Comparison of ENCODE assay signal across 1 cellular context in the genomic region with DNA sequence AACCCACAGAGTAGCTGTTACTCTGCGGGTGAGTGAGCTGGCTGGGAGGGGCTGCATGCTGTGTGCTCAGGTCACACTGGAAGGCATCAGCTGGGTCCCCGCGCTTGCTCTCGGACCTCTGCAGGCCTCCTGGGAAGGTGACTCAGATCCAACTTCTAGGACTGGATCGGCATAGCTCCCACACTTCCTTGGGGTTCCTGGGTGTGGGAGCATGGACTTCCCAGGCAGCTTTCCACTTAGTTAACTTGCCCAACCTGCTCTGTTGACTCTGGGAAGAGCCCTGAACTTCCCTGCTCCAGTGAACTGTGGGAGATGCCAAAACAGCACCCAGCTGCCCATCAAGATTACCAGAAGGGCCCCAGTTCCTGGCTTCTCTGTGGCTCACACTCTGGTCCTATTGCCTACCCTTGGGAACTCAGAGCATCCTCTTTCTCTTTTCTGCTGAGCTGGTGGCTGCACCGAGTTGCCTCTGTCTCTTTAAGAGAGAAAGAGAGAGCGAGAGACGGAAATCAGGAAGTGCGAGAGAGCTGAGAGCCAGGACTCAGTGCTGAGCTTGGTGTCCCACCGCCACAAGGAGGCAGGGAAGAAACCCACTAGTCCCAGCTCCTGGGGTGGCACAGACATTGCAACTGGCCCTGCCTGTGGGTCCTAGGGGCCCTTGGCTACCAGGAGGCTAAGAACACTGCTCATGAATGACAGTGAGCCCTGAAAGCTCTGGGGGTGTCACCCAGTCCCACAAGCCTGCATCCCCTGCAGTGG.
TF ChIP-seq lines count a peak whose summit lies in the region.

A gene (plus strand): TSS at position 544 of the 759 bp plus-strand sequence. CDS start 2,752 bp downstream, outside the sequence.

TF ChIP-seq in K562, 482 proteins besides CTCF, POLR2A, EP300 and RAD21 (continued from another document and continues in another):
- TF ChIP-seq, protein P1, sequence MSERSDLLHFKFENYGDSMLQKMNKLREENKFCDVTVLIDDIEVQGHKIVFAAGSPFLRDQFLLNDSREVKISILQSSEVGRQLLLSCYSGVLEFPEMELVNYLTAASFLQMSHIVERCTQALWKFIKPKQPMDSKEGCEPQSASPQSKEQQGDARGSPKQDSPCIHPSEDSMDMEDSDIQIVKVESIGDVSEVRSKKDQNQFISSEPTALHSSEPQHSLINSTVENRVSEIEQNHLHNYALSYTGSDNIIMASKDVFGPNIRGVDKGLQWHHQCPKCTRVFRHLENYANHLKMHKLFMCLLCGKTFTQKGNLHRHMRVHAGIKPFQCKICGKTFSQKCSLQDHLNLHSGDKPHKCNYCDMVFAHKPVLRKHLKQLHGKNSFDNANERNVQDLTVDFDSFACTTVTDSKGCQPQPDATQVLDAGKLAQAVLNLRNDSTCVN (CRISPR knock-in tag; IDR thresholded peaks at IDR 0.05) = no peak
- TF ChIP-seq TAF15 (IDR thresholded peaks at IDR 0.05; ENCODE audit: low read depth, low read length) (no peak), KDM5B (IDR thresholded peaks at IDR 0.05; ENCODE audit: insufficient replicate concordance, low read depth, low read length) (peak; percentile 83), POU5F1 (IDR thresholded peaks at IDR 0.05; ENCODE audit: borderline replicate concordance, low read depth, low read length, partially characterized antibody) (no peak), PHF20 (IDR thresholded peaks at IDR 0.05; ENCODE audit: partially characterized antibody) (no peak), FOXP1 (CRISPR knock-in tag; IDR thresholded peaks at IDR 0.05) (no peak), GABPB1 (CRISPR knock-in tag; IDR thresholded peaks at IDR 0.05) (no peak; the same call in 1 of the 2 replicates), ZNF354B (CRISPR knock-in tag; IDR thresholded peaks at IDR 0.05) (no peak), ZNF143 (CRISPR knock-in tag; IDR thresholded peaks at IDR 0.05) (no peak), TAL1 (IDR thresholded peaks at IDR 0.05) (no peak)
- TF ChIP-seq, protein P2, sequence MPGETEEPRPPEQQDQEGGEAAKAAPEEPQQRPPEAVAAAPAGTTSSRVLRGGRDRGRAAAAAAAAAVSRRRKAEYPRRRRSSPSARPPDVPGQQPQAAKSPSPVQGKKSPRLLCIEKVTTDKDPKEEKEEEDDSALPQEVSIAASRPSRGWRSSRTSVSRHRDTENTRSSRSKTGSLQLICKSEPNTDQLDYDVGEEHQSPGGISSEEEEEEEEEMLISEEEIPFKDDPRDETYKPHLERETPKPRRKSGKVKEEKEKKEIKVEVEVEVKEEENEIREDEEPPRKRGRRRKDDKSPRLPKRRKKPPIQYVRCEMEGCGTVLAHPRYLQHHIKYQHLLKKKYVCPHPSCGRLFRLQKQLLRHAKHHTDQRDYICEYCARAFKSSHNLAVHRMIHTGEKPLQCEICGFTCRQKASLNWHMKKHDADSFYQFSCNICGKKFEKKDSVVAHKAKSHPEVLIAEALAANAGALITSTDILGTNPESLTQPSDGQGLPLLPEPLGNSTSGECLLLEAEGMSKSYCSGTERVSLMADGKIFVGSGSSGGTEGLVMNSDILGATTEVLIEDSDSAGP (CRISPR knock-in tag; IDR thresholded peaks at IDR 0.05) = peak; percentile 98
- TF ChIP-seq, protein P3, sequence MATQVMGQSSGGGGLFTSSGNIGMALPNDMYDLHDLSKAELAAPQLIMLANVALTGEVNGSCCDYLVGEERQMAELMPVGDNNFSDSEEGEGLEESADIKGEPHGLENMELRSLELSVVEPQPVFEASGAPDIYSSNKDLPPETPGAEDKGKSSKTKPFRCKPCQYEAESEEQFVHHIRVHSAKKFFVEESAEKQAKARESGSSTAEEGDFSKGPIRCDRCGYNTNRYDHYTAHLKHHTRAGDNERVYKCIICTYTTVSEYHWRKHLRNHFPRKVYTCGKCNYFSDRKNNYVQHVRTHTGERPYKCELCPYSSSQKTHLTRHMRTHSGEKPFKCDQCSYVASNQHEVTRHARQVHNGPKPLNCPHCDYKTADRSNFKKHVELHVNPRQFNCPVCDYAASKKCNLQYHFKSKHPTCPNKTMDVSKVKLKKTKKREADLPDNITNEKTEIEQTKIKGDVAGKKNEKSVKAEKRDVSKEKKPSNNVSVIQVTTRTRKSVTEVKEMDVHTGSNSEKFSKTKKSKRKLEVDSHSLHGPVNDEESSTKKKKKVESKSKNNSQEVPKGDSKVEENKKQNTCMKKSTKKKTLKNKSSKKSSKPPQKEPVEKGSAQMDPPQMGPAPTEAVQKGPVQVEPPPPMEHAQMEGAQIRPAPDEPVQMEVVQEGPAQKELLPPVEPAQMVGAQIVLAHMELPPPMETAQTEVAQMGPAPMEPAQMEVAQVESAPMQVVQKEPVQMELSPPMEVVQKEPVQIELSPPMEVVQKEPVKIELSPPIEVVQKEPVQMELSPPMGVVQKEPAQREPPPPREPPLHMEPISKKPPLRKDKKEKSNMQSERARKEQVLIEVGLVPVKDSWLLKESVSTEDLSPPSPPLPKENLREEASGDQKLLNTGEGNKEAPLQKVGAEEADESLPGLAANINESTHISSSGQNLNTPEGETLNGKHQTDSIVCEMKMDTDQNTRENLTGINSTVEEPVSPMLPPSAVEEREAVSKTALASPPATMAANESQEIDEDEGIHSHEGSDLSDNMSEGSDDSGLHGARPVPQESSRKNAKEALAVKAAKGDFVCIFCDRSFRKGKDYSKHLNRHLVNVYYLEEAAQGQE (CRISPR knock-in tag; IDR thresholded peaks at IDR 0.05; ENCODE audit: low read depth) = no peak
- TF ChIP-seq, protein P4, sequence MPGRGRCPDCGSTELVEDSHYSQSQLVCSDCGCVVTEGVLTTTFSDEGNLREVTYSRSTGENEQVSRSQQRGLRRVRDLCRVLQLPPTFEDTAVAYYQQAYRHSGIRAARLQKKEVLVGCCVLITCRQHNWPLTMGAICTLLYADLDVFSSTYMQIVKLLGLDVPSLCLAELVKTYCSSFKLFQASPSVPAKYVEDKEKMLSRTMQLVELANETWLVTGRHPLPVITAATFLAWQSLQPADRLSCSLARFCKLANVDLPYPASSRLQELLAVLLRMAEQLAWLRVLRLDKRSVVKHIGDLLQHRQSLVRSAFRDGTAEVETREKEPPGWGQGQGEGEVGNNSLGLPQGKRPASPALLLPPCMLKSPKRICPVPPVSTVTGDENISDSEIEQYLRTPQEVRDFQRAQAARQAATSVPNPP (IDR thresholded peaks at IDR 0.05; ENCODE audit: borderline replicate concordance, insufficient read depth, insufficient read length) = no peak
- TF ChIP-seq, protein P5, sequence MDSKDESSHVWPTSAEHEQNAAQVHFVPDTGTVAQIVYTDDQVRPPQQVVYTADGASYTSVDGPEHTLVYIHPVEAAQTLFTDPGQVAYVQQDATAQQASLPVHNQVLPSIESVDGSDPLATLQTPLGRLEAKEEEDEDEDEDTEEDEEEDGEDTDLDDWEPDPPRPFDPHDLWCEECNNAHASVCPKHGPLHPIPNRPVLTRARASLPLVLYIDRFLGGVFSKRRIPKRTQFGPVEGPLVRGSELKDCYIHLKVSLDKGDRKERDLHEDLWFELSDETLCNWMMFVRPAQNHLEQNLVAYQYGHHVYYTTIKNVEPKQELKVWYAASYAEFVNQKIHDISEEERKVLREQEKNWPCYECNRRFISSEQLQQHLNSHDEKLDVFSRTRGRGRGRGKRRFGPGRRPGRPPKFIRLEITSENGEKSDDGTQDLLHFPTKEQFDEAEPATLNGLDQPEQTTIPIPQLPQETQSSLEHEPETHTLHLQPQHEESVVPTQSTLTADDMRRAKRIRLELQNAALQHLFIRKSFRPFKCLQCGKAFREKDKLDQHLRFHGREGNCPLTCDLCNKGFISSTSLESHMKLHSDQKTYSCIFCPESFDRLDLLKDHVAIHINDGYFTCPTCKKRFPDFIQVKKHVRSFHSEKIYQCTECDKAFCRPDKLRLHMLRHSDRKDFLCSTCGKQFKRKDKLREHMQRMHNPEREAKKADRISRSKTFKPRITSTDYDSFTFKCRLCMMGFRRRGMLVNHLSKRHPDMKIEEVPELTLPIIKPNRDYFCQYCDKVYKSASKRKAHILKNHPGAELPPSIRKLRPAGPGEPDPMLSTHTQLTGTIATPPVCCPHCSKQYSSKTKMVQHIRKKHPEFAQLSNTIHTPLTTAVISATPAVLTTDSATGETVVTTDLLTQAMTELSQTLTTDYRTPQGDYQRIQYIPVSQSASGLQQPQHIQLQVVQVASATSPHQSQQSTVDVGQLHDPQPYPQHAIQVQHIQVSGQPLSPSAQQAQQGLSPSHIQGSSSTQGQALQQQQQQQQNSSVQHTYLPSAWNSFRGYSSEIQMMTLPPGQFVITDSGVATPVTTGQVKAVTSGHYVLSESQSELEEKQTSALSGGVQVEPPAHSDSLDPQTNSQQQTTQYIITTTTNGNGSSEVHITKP (IDR thresholded peaks at IDR 0.05; ENCODE audit: partially characterized antibody) = no peak
- TF ChIP-seq, protein P6, sequence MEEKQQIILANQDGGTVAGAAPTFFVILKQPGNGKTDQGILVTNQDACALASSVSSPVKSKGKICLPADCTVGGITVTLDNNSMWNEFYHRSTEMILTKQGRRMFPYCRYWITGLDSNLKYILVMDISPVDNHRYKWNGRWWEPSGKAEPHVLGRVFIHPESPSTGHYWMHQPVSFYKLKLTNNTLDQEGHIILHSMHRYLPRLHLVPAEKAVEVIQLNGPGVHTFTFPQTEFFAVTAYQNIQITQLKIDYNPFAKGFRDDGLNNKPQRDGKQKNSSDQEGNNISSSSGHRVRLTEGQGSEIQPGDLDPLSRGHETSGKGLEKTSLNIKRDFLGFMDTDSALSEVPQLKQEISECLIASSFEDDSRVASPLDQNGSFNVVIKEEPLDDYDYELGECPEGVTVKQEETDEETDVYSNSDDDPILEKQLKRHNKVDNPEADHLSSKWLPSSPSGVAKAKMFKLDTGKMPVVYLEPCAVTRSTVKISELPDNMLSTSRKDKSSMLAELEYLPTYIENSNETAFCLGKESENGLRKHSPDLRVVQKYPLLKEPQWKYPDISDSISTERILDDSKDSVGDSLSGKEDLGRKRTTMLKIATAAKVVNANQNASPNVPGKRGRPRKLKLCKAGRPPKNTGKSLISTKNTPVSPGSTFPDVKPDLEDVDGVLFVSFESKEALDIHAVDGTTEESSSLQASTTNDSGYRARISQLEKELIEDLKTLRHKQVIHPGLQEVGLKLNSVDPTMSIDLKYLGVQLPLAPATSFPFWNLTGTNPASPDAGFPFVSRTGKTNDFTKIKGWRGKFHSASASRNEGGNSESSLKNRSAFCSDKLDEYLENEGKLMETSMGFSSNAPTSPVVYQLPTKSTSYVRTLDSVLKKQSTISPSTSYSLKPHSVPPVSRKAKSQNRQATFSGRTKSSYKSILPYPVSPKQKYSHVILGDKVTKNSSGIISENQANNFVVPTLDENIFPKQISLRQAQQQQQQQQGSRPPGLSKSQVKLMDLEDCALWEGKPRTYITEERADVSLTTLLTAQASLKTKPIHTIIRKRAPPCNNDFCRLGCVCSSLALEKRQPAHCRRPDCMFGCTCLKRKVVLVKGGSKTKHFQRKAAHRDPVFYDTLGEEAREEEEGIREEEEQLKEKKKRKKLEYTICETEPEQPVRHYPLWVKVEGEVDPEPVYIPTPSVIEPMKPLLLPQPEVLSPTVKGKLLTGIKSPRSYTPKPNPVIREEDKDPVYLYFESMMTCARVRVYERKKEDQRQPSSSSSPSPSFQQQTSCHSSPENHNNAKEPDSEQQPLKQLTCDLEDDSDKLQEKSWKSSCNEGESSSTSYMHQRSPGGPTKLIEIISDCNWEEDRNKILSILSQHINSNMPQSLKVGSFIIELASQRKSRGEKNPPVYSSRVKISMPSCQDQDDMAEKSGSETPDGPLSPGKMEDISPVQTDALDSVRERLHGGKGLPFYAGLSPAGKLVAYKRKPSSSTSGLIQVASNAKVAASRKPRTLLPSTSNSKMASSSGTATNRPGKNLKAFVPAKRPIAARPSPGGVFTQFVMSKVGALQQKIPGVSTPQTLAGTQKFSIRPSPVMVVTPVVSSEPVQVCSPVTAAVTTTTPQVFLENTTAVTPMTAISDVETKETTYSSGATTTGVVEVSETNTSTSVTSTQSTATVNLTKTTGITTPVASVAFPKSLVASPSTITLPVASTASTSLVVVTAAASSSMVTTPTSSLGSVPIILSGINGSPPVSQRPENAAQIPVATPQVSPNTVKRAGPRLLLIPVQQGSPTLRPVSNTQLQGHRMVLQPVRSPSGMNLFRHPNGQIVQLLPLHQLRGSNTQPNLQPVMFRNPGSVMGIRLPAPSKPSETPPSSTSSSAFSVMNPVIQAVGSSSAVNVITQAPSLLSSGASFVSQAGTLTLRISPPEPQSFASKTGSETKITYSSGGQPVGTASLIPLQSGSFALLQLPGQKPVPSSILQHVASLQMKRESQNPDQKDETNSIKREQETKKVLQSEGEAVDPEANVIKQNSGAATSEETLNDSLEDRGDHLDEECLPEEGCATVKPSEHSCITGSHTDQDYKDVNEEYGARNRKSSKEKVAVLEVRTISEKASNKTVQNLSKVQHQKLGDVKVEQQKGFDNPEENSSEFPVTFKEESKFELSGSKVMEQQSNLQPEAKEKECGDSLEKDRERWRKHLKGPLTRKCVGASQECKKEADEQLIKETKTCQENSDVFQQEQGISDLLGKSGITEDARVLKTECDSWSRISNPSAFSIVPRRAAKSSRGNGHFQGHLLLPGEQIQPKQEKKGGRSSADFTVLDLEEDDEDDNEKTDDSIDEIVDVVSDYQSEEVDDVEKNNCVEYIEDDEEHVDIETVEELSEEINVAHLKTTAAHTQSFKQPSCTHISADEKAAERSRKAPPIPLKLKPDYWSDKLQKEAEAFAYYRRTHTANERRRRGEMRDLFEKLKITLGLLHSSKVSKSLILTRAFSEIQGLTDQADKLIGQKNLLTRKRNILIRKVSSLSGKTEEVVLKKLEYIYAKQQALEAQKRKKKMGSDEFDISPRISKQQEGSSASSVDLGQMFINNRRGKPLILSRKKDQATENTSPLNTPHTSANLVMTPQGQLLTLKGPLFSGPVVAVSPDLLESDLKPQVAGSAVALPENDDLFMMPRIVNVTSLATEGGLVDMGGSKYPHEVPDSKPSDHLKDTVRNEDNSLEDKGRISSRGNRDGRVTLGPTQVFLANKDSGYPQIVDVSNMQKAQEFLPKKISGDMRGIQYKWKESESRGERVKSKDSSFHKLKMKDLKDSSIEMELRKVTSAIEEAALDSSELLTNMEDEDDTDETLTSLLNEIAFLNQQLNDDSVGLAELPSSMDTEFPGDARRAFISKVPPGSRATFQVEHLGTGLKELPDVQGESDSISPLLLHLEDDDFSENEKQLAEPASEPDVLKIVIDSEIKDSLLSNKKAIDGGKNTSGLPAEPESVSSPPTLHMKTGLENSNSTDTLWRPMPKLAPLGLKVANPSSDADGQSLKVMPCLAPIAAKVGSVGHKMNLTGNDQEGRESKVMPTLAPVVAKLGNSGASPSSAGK (IDR thresholded peaks at IDR 0.05) = no peak
- TF ChIP-seq, protein P7, sequence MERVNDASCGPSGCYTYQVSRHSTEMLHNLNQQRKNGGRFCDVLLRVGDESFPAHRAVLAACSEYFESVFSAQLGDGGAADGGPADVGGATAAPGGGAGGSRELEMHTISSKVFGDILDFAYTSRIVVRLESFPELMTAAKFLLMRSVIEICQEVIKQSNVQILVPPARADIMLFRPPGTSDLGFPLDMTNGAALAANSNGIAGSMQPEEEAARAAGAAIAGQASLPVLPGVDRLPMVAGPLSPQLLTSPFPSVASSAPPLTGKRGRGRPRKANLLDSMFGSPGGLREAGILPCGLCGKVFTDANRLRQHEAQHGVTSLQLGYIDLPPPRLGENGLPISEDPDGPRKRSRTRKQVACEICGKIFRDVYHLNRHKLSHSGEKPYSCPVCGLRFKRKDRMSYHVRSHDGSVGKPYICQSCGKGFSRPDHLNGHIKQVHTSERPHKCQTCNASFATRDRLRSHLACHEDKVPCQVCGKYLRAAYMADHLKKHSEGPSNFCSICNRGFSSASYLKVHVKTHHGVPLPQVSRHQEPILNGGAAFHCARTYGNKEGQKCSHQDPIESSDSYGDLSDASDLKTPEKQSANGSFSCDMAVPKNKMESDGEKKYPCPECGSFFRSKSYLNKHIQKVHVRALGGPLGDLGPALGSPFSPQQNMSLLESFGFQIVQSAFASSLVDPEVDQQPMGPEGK (CRISPR knock-in tag; IDR thresholded peaks at IDR 0.05; ENCODE audit: borderline replicate concordance) = no peak
